ENCODE assay signal across 21 cellular contexts in the genomic region with DNA sequence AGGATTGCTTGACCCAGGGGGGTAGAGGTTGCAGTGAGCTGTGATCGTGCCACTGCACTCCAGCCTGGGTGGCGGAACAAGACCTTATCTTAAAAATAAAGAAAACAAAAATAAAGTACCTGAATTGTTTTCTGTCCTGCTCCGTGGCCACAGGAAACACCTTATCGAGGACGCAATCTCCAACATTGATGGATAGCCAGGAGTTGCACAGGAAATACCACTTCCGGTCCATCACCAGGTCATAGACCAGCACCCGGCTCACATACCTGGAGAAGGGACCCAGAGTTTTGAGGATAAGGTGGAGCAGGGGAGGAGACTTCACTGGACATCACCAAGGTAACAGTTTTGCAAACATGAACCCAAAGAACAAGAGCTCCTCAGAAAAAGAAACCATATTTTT. TPM values are rescaled to one million over a fixed set of nuclear protein-coding genes. Genes with fewer than 3 reads are reported as not detected.
DNase-seq lines count a peak whose midpoint lies in the region; ATAC-seq, FAIRE-seq and TF ChIP-seq lines count a peak whose summit lies in the region.
"Had no signal": no experiment of that assay in that cellular context is flagged by ENCODE, and none has a peak within 500 bp of the region (broad histone marks: within the 10 kb centered on the region; RNA-seq: fewer than 3 reads in every experiment).

No MANE protein-coding gene starts in this region.

- no peak overlapping the region for H3K9ac ChIP-seq in HepG2 (ENCODE audit: insufficient read depth, low read depth, low read length)
- H3K9ac ChIP-seq: BLaER1 had no signal

- no peak overlapping the region for H2AFZ ChIP-seq in HepG2 (ENCODE audit: low read length)

- no peaks in the 10 kb centered on the region for H4K20me1 ChIP-seq in HepG2 (ENCODE audit: insufficient read depth, low read length)
- H4K20me1 ChIP-seq: BLaER1 had no signal

- FAIRE-seq in HepG2 (lab: Jason Lieb, UNC) (no peak), frontal cortex (lab: Jason Lieb, UNC) (no peak), GM19239 (lab: Jason Lieb, UNC) (no peak)
- FAIRE-seq: A204.1, D721Med, G401.6, GM12891 had no signal

- TF ChIP-seq POLR2A in HepG2 (IDR thresholded peaks at IDR 0.05; ENCODE audit: insufficient read depth in 1 of 2, low read depth in 2 of 2, low read length in 2 of 2): no peak
- no peak for TF ChIP-seq POLR2A in right lobe of liver (IDR thresholded peaks at IDR 0.05)

- TF ChIP-seq RAD21 in HepG2 (CRISPR knock-in tag; IDR thresholded peaks at IDR 0.05): no peak

- H3K4me3 ChIP-seq in HepG2 (replicated peaks in 1 of 3; ENCODE audit: insufficient read depth in 1 of 3, low read depth in 2 of 3, low read length in 3 of 3) (no peak overlapping the region), right lobe of liver (no peak overlapping the region), RWPE2 (ENCODE audit: severe bottlenecking) (no peak overlapping the region), coronary artery (no peak overlapping the region)
- H3K4me3 ChIP-seq: BLaER1 had no signal

- TF ChIP-seq EP300 in HepG2 (IDR thresholded peaks at IDR 0.05; ENCODE audit: low read depth in 2 of 2, low read length in 2 of 2): no peak
- TF ChIP-seq EP300 in HepG2 (CRISPR knock-in tag; IDR thresholded peaks at IDR 0.05; ENCODE audit: borderline replicate concordance): no peak

- intact Hi-C loops in HepG2 (cut with micrococcal nuclease; ENCODE audit: unreplicated experiment) (no loop called here), right lobe of liver (cut with DNase I) (no loop called here)

- H3K4me1 ChIP-seq in HepG2 (ENCODE audit: insufficient read depth, low read length) (peaks cover 11% of the 10 kb centered on the region), right lobe of liver (no peaks in the 10 kb centered on the region), RWPE2 (ENCODE audit: insufficient read depth, poor library complexity, severe bottlenecking) (peaks cover 11% of the 10 kb centered on the region)
- H3K4me1 ChIP-seq: BE2C, BLaER1 had no signal

- CTCF ChIA-PET in HepG2 (lab: Yijun Ruan, JAX; ENCODE audit: low intra/inter-chr PET ratio, low total read pairs): no interaction called here

- H3K9me3 ChIP-seq in HepG2 (ENCODE audit: low read length): no peaks in the 10 kb centered on the region
- H3K9me3 ChIP-seq in right lobe of liver: no peaks in the 10 kb centered on the region
- no peaks in the 10 kb centered on the region for H3K9me3 ChIP-seq in RWPE2 (ENCODE audit: severe bottlenecking)
- H3K9me3 ChIP-seq: BE2C, BLaER1 had no signal

- ATAC-seq in HepG2: no peak
- ATAC-seq in right lobe of liver: no peak
- peak; percentile 48; the same call in 1 of the 3 replicates for ATAC-seq in RWPE2 (ENCODE audit: low read depth)

- H3K79me2 ChIP-seq in HepG2 (ENCODE audit: insufficient read depth, low read length): no peaks in the 10 kb centered on the region

- H3K4me2 ChIP-seq in HepG2 (ENCODE audit: low read depth, low read length): peak overlapping the region; percentile 16; the same call in 1 of the 2 replicates
- H3K4me2 ChIP-seq: BLaER1 had no signal

- H3K27me3 ChIP-seq in HepG2 (ENCODE audit: control insufficient read depth in 1 of 2, insufficient read depth in 2 of 2, low read length in 2 of 2): peaks cover 1 to 51% of the 10 kb centered on the region in 2 experiments; a peak in 4 of 5 replicates
- H3K27me3 ChIP-seq in right lobe of liver: no peaks in the 10 kb centered on the region
- no peaks in the 10 kb centered on the region for H3K27me3 ChIP-seq in RWPE2 (ENCODE audit: insufficient read depth, poor library complexity, severe bottlenecking)
- H3K27me3 ChIP-seq: BE2C, BLaER1 had no signal

- TF ChIP-seq CTCF in HepG2 (CRISPR knock-in tag; IDR thresholded peaks at IDR 0.05) (no peak), right lobe of liver (IDR thresholded peaks at IDR 0.05) (no peak), RWPE2 (IDR thresholded peaks at IDR 0.05; ENCODE audit: poor library complexity, severe bottlenecking) (no peak), coronary artery (IDR thresholded peaks at IDR 0.05) (no peak)

- DNase-seq in HepG2 (ENCODE audit: low spot score) (no peak), right lobe of liver (no peak), HT-29 (ENCODE audit: low spot score) (peak; percentile 42), RWPE2 (ENCODE audit: low spot score) (no peak), frontal cortex (ENCODE audit: low spot score in 2 of 2) (no peak), GM19239 (ENCODE audit: insufficient read length, low spot score) (no peak), coronary artery (ENCODE audit: low spot score) (no peak)
- DNase-seq: 8988T; ACHN; BE2C; CD4-positive, alpha-beta memory T cell; CD4-positive, CD25-positive, alpha-beta regulatory T cell; CD8-positive, alpha-beta memory T cell; COR-L47; DMS79 treated with DMSO at 0.1 percent for 48 hours; GF-D8 had no signal

- POLR2A ChIA-PET in HepG2 (lab: Yijun Ruan, JAX): interaction anchor here (1.1 kb wide), 1 partner anchor 8 kb away, joined by 4 read pairs; no protein-coding TSS in a partner anchor

- in situ Hi-C loops in HepG2 (cut with HindIII; ENCODE audit: extremely low pct_ligation_motif_present, low pct_unique_long_range_greater_than_20kb): no loop called here

- WGBS in HepG2 (ENCODE audit: low lambda C conversion rate): 10% methylated on average over 7 of the region's 7 CpGs
- 30% methylated on average over 7 of the region's 7 CpGs for WGBS in right lobe of liver (ENCODE audit: insufficient coverage, low coverage, low lambda C conversion rate, missing lambda C conversion rate)

- H3K36me3 ChIP-seq in HepG2 (replicated peaks in 1 of 2; ENCODE audit: control insufficient read depth in 1 of 2, insufficient read depth in 2 of 2, low read length in 2 of 2) (no peaks in the 10 kb centered on the region), right lobe of liver (no peaks in the 10 kb centered on the region), RWPE2 (ENCODE audit: low read depth) (no peaks in the 10 kb centered on the region)
- H3K36me3 ChIP-seq: BE2C, BLaER1 had no signal

- H3K27ac ChIP-seq in HepG2 (ENCODE audit: extremely low read length, insufficient read depth, low read length): no peak overlapping the region
- no peak overlapping the region for H3K27ac ChIP-seq in right lobe of liver
- H3K27ac ChIP-seq in RWPE2 (ENCODE audit: poor library complexity, severe bottlenecking): peak overlapping the region; percentile 23
- no peak overlapping the region for H3K27ac ChIP-seq in coronary artery
- H3K27ac ChIP-seq: BLaER1 had no signal

- BruUV-seq in HepG2 (replicated peaks; lab: Mats Ljungman, UMichigan): no TSS peak

TF ChIP-seq in HepG2, 621 proteins besides CTCF, POLR2A, EP300 and RAD21:
- peak; percentile 56; the same call in 1 of the 2 replicates for TF ChIP-seq ETV5 (CRISPR knock-in tag; IDR thresholded peaks at IDR 0.05; ENCODE audit: borderline replicate concordance)
- no peak for TF ChIP-seq GABPA (IDR thresholded peaks at IDR 0.05; ENCODE audit: low read depth, low read length)
- TF ChIP-seq GABPA (CRISPR knock-in tag; IDR thresholded peaks at IDR 0.05; ENCODE audit: low read depth): peak; percentile 59
- no peak for TF ChIP-seq ZNF570 (CRISPR knock-in tag; IDR thresholded peaks at IDR 0.05; ENCODE audit: borderline replicate concordance)
- TF ChIP-seq TCF7 (IDR thresholded peaks at IDR 0.05; ENCODE audit: low read depth): no peak
- no peak for TF ChIP-seq POLR2AphosphoS5 (IDR thresholded peaks at IDR 0.05; ENCODE audit: low read depth, low read length)
- TF ChIP-seq GABPB1 (CRISPR knock-in tag; IDR thresholded peaks at IDR 0.05): no peak

RNA-seq across cellular contexts. Expression of gene GCSH, which starts 55.5 kb away (rescaled TPM):
- total RNA-seq in HepG2 (2016; rRNA removed; fragmentation: Illumina TruSeq; extraction: Trizol) (103 and 117 TPM in 2 replicates), right lobe of liver (10 to 100 TPM; 41.8 to 77.1 (median 52.4) TPM), frontal cortex (31.0 TPM)
- 84.9 and 85.5 TPM in 2 replicates for total RNA-seq in HepG2 (2016; cell fraction: cytosol; rRNA removed; fragmentation: Illumina TruSeq; extraction: Trizol; ENCODE audit: low read depth)
- total RNA-seq in HepG2 (2016; cell fraction: insoluble cytoplasmic fraction; rRNA removed; fragmentation: Illumina TruSeq; extraction: Trizol): 106 and 120 TPM in 2 replicates
- 113 and 134 TPM in 2 replicates for total RNA-seq in HepG2 (2016; cell fraction: membrane; rRNA removed; fragmentation: Illumina TruSeq; extraction: Trizol)
- 71.3 and 72.1 TPM in 2 replicates for total RNA-seq in HepG2 (2016; cell fraction: nucleus; rRNA removed; fragmentation: Illumina TruSeq; extraction: Trizol)
- 23.5 and 35.9 TPM in 2 replicates for polyA plus RNA-seq in HepG2 (2011; rRNA removed)
- polyA plus RNA-seq in HepG2 (2011; cell fraction: cytosol; rRNA removed): 20.5 and 24.4 TPM in 2 replicates
- 8.8 and 13.9 TPM in 2 replicates for polyA plus RNA-seq in HepG2 (2011; cell fraction: nucleus; rRNA removed)
- 56.2 and 79.0 TPM in 2 replicates for polyA plus RNA-seq in HepG2 (2012)
- polyA plus RNA-seq in HepG2 (2016; cell fraction: cytosol; fragmentation: Illumina TruSeq; extraction: Trizol; ENCODE audit: low read depth): 230 and 257 TPM in 2 replicates
- polyA plus RNA-seq in HepG2 (2016; cell fraction: insoluble cytoplasmic fraction; fragmentation: Illumina TruSeq; extraction: Trizol; ENCODE audit: low read depth): 211 and 234 TPM in 2 replicates
- polyA plus RNA-seq in HepG2 (2016; cell fraction: membrane; fragmentation: Illumina TruSeq; extraction: Trizol; ENCODE audit: low read depth): 224 and 230 TPM in 2 replicates
- 155 and 164 TPM in 2 replicates for polyA plus RNA-seq in HepG2 (2016; cell fraction: nucleus; fragmentation: Illumina TruSeq; extraction: Trizol; ENCODE audit: insufficient read depth, low read depth)
- 4.9 and 6.7 TPM in 2 replicates for polyA minus RNA-seq in HepG2 (2011; rRNA and poly(A)+ RNA removed; ENCODE audit: low replicate concordance)
- polyA minus RNA-seq in HepG2 (2011; cell fraction: cytosol; rRNA and poly(A)+ RNA removed): 17.2 and 17.8 TPM in 2 replicates
- 21.4 and 23.0 TPM in 2 replicates for polyA minus RNA-seq in HepG2 (2011; cell fraction: nucleus; rRNA and poly(A)+ RNA removed)
- total RNA-seq in HT-29 (2014; rRNA removed; shearing (Covaris generic)): 30.8 and 35.2 TPM in 2 replicates
